Comparison of ENCODE assay signal across 33 cellular contexts in genomic region chr7:43341132-43341531, GRCh38.
"Had no signal": no experiment of that assay in that cellular context is flagged by ENCODE, and none has a peak within 500 bp of the region (broad histone marks: within the 10 kb centered on the region; RNA-seq: fewer than 3 reads in every experiment).

No MANE protein-coding gene starts in this region.

- ATAC-seq: activated naive CD4-positive, alpha-beta T cell treated with anti-CD3 and anti-CD28 coated beads, Interleukin-2, amount 50 U/mL, for 72 hours; activated naive CD8-positive, alpha-beta T cell treated with anti-CD3 and anti-CD28 coated beads, Interleukin-2, amount 50 U/mL, for 24 hours; activated T-cell treated with anti-CD3 and anti-CD28 coated beads, Interleukin-2, amount 50 U/mL, for 4 hours; activated T-cell treated with anti-CD3 and anti-CD28 coated beads, Interleukin-2, amount 50 U/mL, for 72 hours; activated T-helper 17 cell treated with anti-CD3 and anti-CD28 coated beads, Interleukin-2, amount 50 U/mL, for 72 hours; body of pancreas had no signal

- H3K9me3 ChIP-seq: adrenal gland, ascending aorta, body of pancreas, breast epithelium had no signal

- FAIRE-seq: astrocyte, bronchial epithelial cell had no signal

- DNase-seq: activated effector memory CD4-positive, alpha-beta T cell treated with anti-CD3 and anti-CD28 coated beads, Interleukin-2, amount 50 U/mL, for 16 hours; activated effector memory CD4-positive, alpha-beta T cell treated with Interleukin-2 at 50 U/mL for 16 hours; activated gamma-delta T cell; activated gamma-delta T cell treated with Interleukin-2 at 50 U/mL for 16 hours; activated naive CD4-positive, alpha-beta T cell; activated naive CD4-positive, alpha-beta T cell treated with anti-CD3 and anti-CD28 coated beads for 36 hours; activated naive CD4-positive, alpha-beta T cell treated with anti-CD3 and anti-CD28 coated beads, Interleukin-2, amount 10 ng/mL, durations not matched to agents 7 days and 5 days; activated naive CD4-positive, alpha-beta T cell treated with anti-CD3 and anti-CD28 coated beads, Interleukin-2, amount 50 U/mL, for 16 hours; activated naive CD4-positive, alpha-beta T cell treated with Interleukin-2 at 50 U/mL for 16 hours; activated naive CD8-positive, alpha-beta T cell treated with anti-CD3 and anti-CD28 coated beads for 36 hours; activated naive CD8-positive, alpha-beta T cell treated with anti-CD3 and anti-CD28 coated beads, Interleukin-2, amount 10 ng/mL, durations not matched to agents 7 days and 5 days; activated naive CD8-positive, alpha-beta T cell treated with anti-CD3 and anti-CD28 coated beads, Interleukin-2, amount 50 U/mL, for 24 hours; activated T-cell treated with anti-CD3 and anti-CD28 coated beads, Interleukin-2, amount 50 U/mL, for 1 hour; activated T-cell treated with anti-CD3 and anti-CD28 coated beads, Interleukin-2, amount 50 U/mL, for 24 hours; activated T-cell treated with anti-CD3 and anti-CD28 coated beads, Interleukin-2, amount 50 U/mL, for 4 hours; activated T-cell treated with anti-CD3 and anti-CD28 coated beads, Interleukin-2, amount 50 U/mL, for 48 hours; activated T-cell treated with anti-CD3 and anti-CD28 coated beads, Interleukin-2, amount 50 U/mL, for 72 hours; adrenal gland; amniotic stem cell; amygdala; anterior cingulate cortex; aorta; body of pancreas; brain microvascular endothelial cell; caudate nucleus; cerebellar nuclear complex had no signal

- H3K4me3 ChIP-seq: adrenal gland, ascending aorta, body of pancreas, breast epithelium, cardiac muscle cell had no signal

- H3K36me3 ChIP-seq: adrenal gland, ascending aorta, brain microvascular endothelial cell, breast epithelium, cardiac muscle cell had no signal

- H3K27ac ChIP-seq: adrenal gland, ascending aorta, body of pancreas, brain microvascular endothelial cell, breast epithelium, cardiac muscle cell had no signal

- H3K4me1 ChIP-seq: adrenal gland, ascending aorta, body of pancreas, breast epithelium had no signal
